ENCODE assay signal across 23 cellular contexts in the genomic region with DNA sequence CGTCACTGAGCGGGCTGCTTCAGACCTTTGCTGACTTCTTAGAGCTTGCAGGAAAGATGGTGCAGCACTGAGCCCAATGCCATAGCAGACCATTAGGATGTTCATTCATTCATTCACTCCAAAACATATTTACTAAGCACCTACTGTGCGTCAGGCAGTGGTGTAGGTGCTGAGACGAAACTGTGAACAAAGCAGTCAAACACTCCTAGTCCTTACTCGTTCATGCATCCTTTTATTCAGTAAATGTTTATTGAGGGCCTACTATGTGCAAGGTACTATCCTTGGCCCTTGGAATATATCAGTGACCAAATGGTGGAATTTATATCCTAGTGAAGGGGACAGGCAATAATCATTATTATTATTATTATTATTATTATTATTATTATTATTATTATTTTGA.
DNase-seq lines count a peak whose midpoint lies in the region; ATAC-seq, FAIRE-seq and TF ChIP-seq lines count a peak whose summit lies in the region.
"Had no signal": no experiment of that assay in that cellular context is flagged by ENCODE, and none has a peak within 500 bp of the region (broad histone marks: within the 10 kb centered on the region; RNA-seq: fewer than 3 reads in every experiment).

No MANE protein-coding gene starts in this region.

- H3K9ac ChIP-seq in HepG2 (ENCODE audit: insufficient read depth, low read depth, low read length) (no peak overlapping the region), K562 (ENCODE audit: insufficient read depth in 1 of 2, low read depth in 2 of 2, low read length in 2 of 2) (no peak overlapping the region)
- H3K9ac ChIP-seq: BLaER1 treated with 17β-estradiol and CSF1 and Interleukin-3, amounts not matched to agents 10 nM and 100 nM had no signal

- H2AFZ ChIP-seq in HepG2 (ENCODE audit: low read length) (no peak overlapping the region), K562 (ENCODE audit: low read depth, low read length) (no peak overlapping the region)

- FAIRE-seq in HepG2 (lab: Jason Lieb, UNC) (no peak), K562 (lab: Jason Lieb, UNC) (no peak)
- FAIRE-seq: A549, D721Med, G401.6, GM12892, GM18507 had no signal

- in situ Hi-C loops in HepG2 (cut with HindIII; ENCODE audit: extremely low pct_ligation_motif_present, low pct_unique_long_range_greater_than_20kb), result no loop called here
- in situ Hi-C loops in K562 (cut with MboI), result no loop called here

- H3K27me3 ChIP-seq in HepG2 (ENCODE audit: control insufficient read depth in 1 of 2, insufficient read depth in 2 of 2, low read length in 2 of 2), result peaks cover 2 to 4% of the 10 kb centered on the region in 2 experiments; a peak in 3 of 5 replicates
- no peaks in the 10 kb centered on the region for H3K27me3 ChIP-seq in right lobe of liver
- H3K27me3 ChIP-seq in K562 (ENCODE audit: control insufficient read depth in 2 of 2, insufficient read depth in 2 of 2, low read length in 2 of 2), result peaks cover 0 to 13% of the 10 kb centered on the region in 2 experiments; a peak in 2 of 5 replicates
- H3K27me3 ChIP-seq in psoas muscle (ENCODE audit: insufficient read depth in 3 of 3, low read length in 2 of 3), result peaks cover 0 to 4% (median 2%) of the 10 kb centered on the region in 3 donors
- H3K27me3 ChIP-seq: BLaER1 treated with 17β-estradiol and CSF1 and Interleukin-3, amounts not matched to agents 10 nM and 100 nM had no signal

- no peak for TF ChIP-seq RAD21 in HepG2 (CRISPR knock-in tag; IDR thresholded peaks at IDR 0.05)
- no peak for TF ChIP-seq RAD21 in K562 (CRISPR knock-in tag; conservative IDR thresholded peaks at IDR 0.05 in 1 of 2, IDR thresholded peaks at IDR 0.05 in 1 of 2)

- TF ChIP-seq EP300 in HepG2 (IDR thresholded peaks at IDR 0.05; ENCODE audit: low read depth in 2 of 2, low read length in 2 of 2), result no peak
- TF ChIP-seq EP300 in HepG2 (CRISPR knock-in tag; IDR thresholded peaks at IDR 0.05; ENCODE audit: borderline replicate concordance), result no peak
- TF ChIP-seq EP300 in K562 (IDR thresholded peaks at IDR 0.05; ENCODE audit: low read length), result no peak

- H3K4me3 Mint-ChIP-seq in WTC11, result no peak overlapping the region
- no peak overlapping the region for H3K4me3 Mint-ChIP-seq in activated T-cell treated with anti-CD3 and anti-CD28 coated beads, Interleukin-2, amount 50 U/mL, for 4 hours
- H3K4me3 Mint-ChIP-seq: B cell; CD4-positive, alpha-beta T cell; CD8-positive, alpha-beta T cell had no signal

- no peaks in the 10 kb centered on the region for H3K36me3 Mint-ChIP-seq in WTC11
- H3K36me3 Mint-ChIP-seq in activated T-cell treated with anti-CD3 and anti-CD28 coated beads, Interleukin-2, amount 50 U/mL, for 4 hours (ENCODE audit: insufficient read depth), result no peaks in the 10 kb centered on the region
- H3K36me3 Mint-ChIP-seq: CD8-positive, alpha-beta T cell had no signal

- H3K27ac ChIP-seq in HepG2 (ENCODE audit: extremely low read length, insufficient read depth, low read length), result no peak overlapping the region
- H3K27ac ChIP-seq in right lobe of liver, result no peak overlapping the region
- H3K27ac ChIP-seq in K562 (ENCODE audit: extremely low read depth, low read depth, low read length), result no peak overlapping the region
- no peak overlapping the region for H3K27ac ChIP-seq in psoas muscle
- H3K27ac ChIP-seq: 22Rv1; A549; BLaER1 treated with 17β-estradiol and CSF1 and Interleukin-3, amounts not matched to agents 10 nM and 100 nM; C4-2B had no signal

- no peak overlapping the region for H3K27ac Mint-ChIP-seq in WTC11
- H3K27ac Mint-ChIP-seq: B cell; CD4-positive, alpha-beta T cell; CD8-positive, alpha-beta T cell had no signal

- TF ChIP-seq POLR2A in HepG2 (IDR thresholded peaks at IDR 0.05; ENCODE audit: insufficient read depth in 1 of 2, low read depth in 2 of 2, low read length in 2 of 2) (no peak), right lobe of liver (IDR thresholded peaks at IDR 0.05) (no peak), K562 (conservative IDR thresholded peaks at IDR 0.05) (no peak)

- H3K9me3 Mint-ChIP-seq in WTC11, result peaks cover 9% of the 10 kb centered on the region
- H3K9me3 Mint-ChIP-seq in activated T-cell treated with anti-CD3 and anti-CD28 coated beads, Interleukin-2, amount 50 U/mL, for 4 hours, result no peaks in the 10 kb centered on the region
- H3K9me3 Mint-ChIP-seq: CD4-positive, alpha-beta T cell had no signal

- intact Hi-C loops in HepG2 (cut with micrococcal nuclease; ENCODE audit: unreplicated experiment) (no loop called here), right lobe of liver (cut with DNase I) (no loop called here), K562 (cut with micrococcal nuclease) (no loop called here), psoas muscle (cut with DNase I) (loop anchor here in 1 of 2 donors (10.0 kb wide), 1 partner anchor 56 kb away; no protein-coding TSS in a partner anchor)

- CTCF ChIA-PET in HepG2 (lab: Yijun Ruan, JAX; ENCODE audit: low intra/inter-chr PET ratio, low total read pairs), result no interaction called here
- CTCF ChIA-PET in WTC11 (lab: Charles Lee), result no interaction called here
- CTCF ChIA-PET in K562 (lab: Yijun Ruan, JAX; ENCODE audit: low intra/inter-chr PET ratio), result no interaction called here

- H3K36me3 ChIP-seq in HepG2 (replicated peaks in 1 of 2; ENCODE audit: control insufficient read depth in 1 of 2, insufficient read depth in 2 of 2, low read length in 2 of 2), result no peaks in the 10 kb centered on the region
- no peaks in the 10 kb centered on the region for H3K36me3 ChIP-seq in right lobe of liver
- H3K36me3 ChIP-seq in K562 (ENCODE audit: control insufficient read depth, insufficient read depth, low read length), result no peaks in the 10 kb centered on the region
- no peaks in the 10 kb centered on the region for H3K36me3 ChIP-seq in psoas muscle (ENCODE audit: insufficient read depth in 1 of 2, low read depth in 1 of 2)
- H3K36me3 ChIP-seq: BLaER1 treated with 17β-estradiol and CSF1 and Interleukin-3, amounts not matched to agents 10 nM and 100 nM had no signal

- no peak for ATAC-seq in HepG2
- no peak for ATAC-seq in right lobe of liver
- ATAC-seq in WTC11, result no peak
- no peak for ATAC-seq in K562
- ATAC-seq in psoas muscle, result no peak
- no peak for ATAC-seq in activated T-cell treated with anti-CD3 and anti-CD28 coated beads, Interleukin-2, amount 50 U/mL, for 4 hours
- ATAC-seq in HG03442 (IDR thresholded peaks at IDR 0.05; ENCODE audit: unreplicated experiment), result no peak
- ATAC-seq: A549; CD8-positive, alpha-beta T cell had no signal

- H3K4me2 ChIP-seq in HepG2 (ENCODE audit: low read depth, low read length), result no peak overlapping the region
- H3K4me2 ChIP-seq in K562 (ENCODE audit: insufficient read depth, low read length), result no peak overlapping the region
- H3K4me2 ChIP-seq: A549; BLaER1 treated with 17β-estradiol and CSF1 and Interleukin-3, amounts not matched to agents 10 nM and 100 nM had no signal

- BruUV-seq in HepG2 (replicated peaks; lab: Mats Ljungman, UMichigan) (no TSS peak), K562 (replicated peaks; lab: Mats Ljungman, UMichigan) (no TSS peak)

- no peak for DNase-seq in HepG2 (ENCODE audit: low spot score)
- DNase-seq in right lobe of liver, result no peak
- no peak for DNase-seq in WTC11 (ENCODE audit: low spot score)
- no peak for DNase-seq in K562 (ENCODE audit: extremely low read depth in 1 of 4, low spot score in 3 of 4)
- DNase-seq in psoas muscle, result no peak
- no peak for DNase-seq in activated T-cell treated with anti-CD3 and anti-CD28 coated beads, Interleukin-2, amount 50 U/mL, for 4 hours
- DNase-seq: AML-193; Calu3; CD4-positive, alpha-beta T cell; CD8-positive, alpha-beta T cell; DMS79 treated with DMSO at 0.1 percent for 48 hours; GF-D8 had no signal

- H4K20me1 ChIP-seq in HepG2 (ENCODE audit: insufficient read depth, low read length) (no peaks in the 10 kb centered on the region), K562 (replicated peaks; ENCODE audit: control insufficient read depth, insufficient read depth, low read length) (no peaks in the 10 kb centered on the region)
- H4K20me1 ChIP-seq: BLaER1 treated with 17β-estradiol and CSF1 and Interleukin-3, amounts not matched to agents 10 nM and 100 nM had no signal

- 48% methylated on average over 5 of the region's 5 CpGs for WGBS in HepG2 (ENCODE audit: low lambda C conversion rate)
- 86% methylated on average over 5 of the region's 5 CpGs for WGBS in right lobe of liver (ENCODE audit: insufficient coverage, low coverage, low lambda C conversion rate, missing lambda C conversion rate)
- 1% methylated on average over 5 of the region's 5 CpGs for WGBS in K562 (ENCODE audit: insufficient coverage, low coverage, missing lambda C conversion rate)
- WGBS in psoas muscle, 3 donors, result 93 to 97% (median 95%) methylated on average over 5 of the region's 5 CpGs

- H3K79me2 ChIP-seq in HepG2 (ENCODE audit: insufficient read depth, low read length) (no peaks in the 10 kb centered on the region), K562 (ENCODE audit: control insufficient read depth, insufficient read depth, low read length) (no peaks in the 10 kb centered on the region)

- H3K4me3 ChIP-seq in HepG2 (replicated peaks in 1 of 3; ENCODE audit: insufficient read depth in 1 of 3, low read depth in 2 of 3, low read length in 3 of 3) (no peak overlapping the region), right lobe of liver (no peak overlapping the region), K562 (no peak overlapping the region), psoas muscle (no peak overlapping the region)
- H3K4me3 ChIP-seq: A549; BLaER1 treated with 17β-estradiol and CSF1 and Interleukin-3, amounts not matched to agents 10 nM and 100 nM had no signal

- POLR2A ChIA-PET in HepG2 (lab: Yijun Ruan, JAX), result no interaction called here
- POLR2A ChIA-PET in WTC11 (lab: Charles Lee), result no interaction called here
- POLR2A ChIA-PET in K562 (lab: Yijun Ruan, JAX), result interaction anchor here (0.6 kb wide), 1 partner anchor 93 kb away, joined by 4 read pairs; no protein-coding TSS in a partner anchor

- H3K9me3 ChIP-seq in HepG2 (ENCODE audit: low read length) (0 out of 2 replicates have a peak, but pooled peaks cover 3% of the 10 kb centered on the region), right lobe of liver (no peaks in the 10 kb centered on the region), K562 (replicated peaks; ENCODE audit: control insufficient read depth, insufficient read depth, low read depth, low read length) (no peaks in the 10 kb centered on the region), psoas muscle (no peaks in the 10 kb centered on the region)
- H3K9me3 ChIP-seq: A549, Caco-2 had no signal

- H3K4me1 ChIP-seq in HepG2 (ENCODE audit: insufficient read depth, low read length) (no peaks in the 10 kb centered on the region), right lobe of liver (no peaks in the 10 kb centered on the region), K562 (replicated peaks in 1 of 2; ENCODE audit: control insufficient read depth in 2 of 2, insufficient read depth in 2 of 2, low read length in 2 of 2) (no peaks in the 10 kb centered on the region), psoas muscle (no peaks in the 10 kb centered on the region)
- H3K4me1 ChIP-seq: Caco-2 had no signal

- H3K27me3 Mint-ChIP-seq in WTC11 (ENCODE audit: low read depth), result no peaks in the 10 kb centered on the region
- peaks cover 3% of the 10 kb centered on the region for H3K27me3 Mint-ChIP-seq in activated T-cell treated with anti-CD3 and anti-CD28 coated beads, Interleukin-2, amount 50 U/mL, for 4 hours (ENCODE audit: low read depth)
- H3K27me3 Mint-ChIP-seq: B cell; CD4-positive, alpha-beta T cell had no signal

- H3K4me1 Mint-ChIP-seq in WTC11, result no peaks in the 10 kb centered on the region
- peaks cover 6% of the 10 kb centered on the region for H3K4me1 Mint-ChIP-seq in activated T-cell treated with anti-CD3 and anti-CD28 coated beads, Interleukin-2, amount 50 U/mL, for 4 hours (ENCODE audit: low read depth)
- H3K4me1 Mint-ChIP-seq: B cell had no signal

- no peaks in the 10 kb centered on the region for H3K9me1 ChIP-seq in K562 (ENCODE audit: control insufficient read depth, insufficient read depth, low read length)

- TF ChIP-seq CTCF in HepG2 (CRISPR knock-in tag; IDR thresholded peaks at IDR 0.05) (no peak), right lobe of liver (IDR thresholded peaks at IDR 0.05) (no peak), WTC11 (IDR thresholded peaks at IDR 0.05) (no peak), K562 (IDR thresholded peaks at IDR 0.05 in 2 of 3, conservative IDR thresholded peaks at IDR 0.05 in 1 of 3; ENCODE audit: insufficient read depth in 2 of 3, low read depth in 1 of 3, low read length in 3 of 3) (no peak), psoas muscle (IDR thresholded peaks at IDR 0.05) (no peak)
